In the genomic region with DNA sequence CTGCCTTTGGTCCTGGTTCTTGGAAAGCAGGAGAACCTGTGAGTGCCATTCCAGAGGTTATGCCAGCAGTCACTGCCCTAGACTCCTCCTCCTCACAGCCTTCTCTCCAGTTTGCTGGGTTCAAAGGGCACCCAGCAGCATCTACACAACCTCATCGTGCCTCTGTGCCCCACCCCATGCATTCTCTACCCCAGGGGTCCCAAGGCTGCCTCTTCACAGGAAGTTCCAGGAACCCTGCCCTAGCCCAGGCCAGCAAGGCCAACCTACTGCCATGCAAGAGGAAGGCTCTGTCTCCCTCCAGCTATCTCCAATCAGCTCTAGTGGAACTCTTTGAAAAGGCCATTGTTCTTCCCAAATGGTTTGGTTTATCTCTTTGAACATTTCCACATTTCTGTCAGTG, we compare ENCODE assay signal across 28 cellular contexts.
"Had no signal": no experiment of that assay in that cellular context is flagged by ENCODE, and none has a peak within 500 bp of the region (broad histone marks: within the 10 kb centered on the region; RNA-seq: fewer than 3 reads in every experiment).

No MANE protein-coding gene starts in this region.

- H3K9ac ChIP-seq: parathyroid adenoma had no signal

- H3K4me1 Mint-ChIP-seq: activated CD4-positive, alpha-beta T cell treated with anti-CD3 and anti-CD28 coated beads, Interleukin-2, amount 10 ng/mL, durations not matched to agents 7 days and 5 days; activated CD8-positive, alpha-beta memory T cell treated with anti-CD3 and anti-CD28 coated beads, Interleukin-2, amount 10 ng/mL, durations not matched to agents 7 days and 5 days; stimulated activated memory B cell treated with anti-CD40 and anti-IgM and Interleukin-4, amounts not matched to agents 10 μg/mL and 1 μg/mL and 100 μg/mL, for 72 hours had no signal

- ATAC-seq: activated CD8-positive, alpha-beta memory T cell treated with anti-CD3 and anti-CD28 coated beads, Interleukin-2, amount 10 ng/mL, durations not matched to agents 7 days and 5 days; activated CD8-positive, alpha-beta T cell treated with anti-CD3 and anti-CD28 coated beads for 36 hours; body of pancreas; gastrocnemius medialis; heart left ventricle; natural killer cell; sciatic nerve; stimulated activated memory B cell treated with anti-CD40 and anti-IgM and Interleukin-4, amounts not matched to agents 10 μg/mL and 1 μg/mL and 100 μg/mL, for 72 hours had no signal

- H3K36me3 Mint-ChIP-seq: activated CD8-positive, alpha-beta memory T cell treated with anti-CD3 and anti-CD28 coated beads, Interleukin-2, amount 10 ng/mL, durations not matched to agents 7 days and 5 days; mesothelial cell of epicardium; natural killer cell; stimulated activated memory B cell treated with anti-CD40 and anti-IgM and Interleukin-4, amounts not matched to agents 10 μg/mL and 1 μg/mL and 100 μg/mL, for 72 hours had no signal

- H3K4me3 Mint-ChIP-seq: activated CD4-positive, alpha-beta T cell treated with anti-CD3 and anti-CD28 coated beads, Interleukin-2, amount 10 ng/mL, durations not matched to agents 7 days and 5 days; activated CD8-positive, alpha-beta memory T cell treated with anti-CD3 and anti-CD28 coated beads, Interleukin-2, amount 10 ng/mL, durations not matched to agents 7 days and 5 days; activated CD8-positive, alpha-beta T cell treated with anti-CD3 and anti-CD28 coated beads for 36 hours; mesothelial cell of epicardium; natural killer cell; stimulated activated memory B cell treated with anti-CD40 and anti-IgM and Interleukin-4, amounts not matched to agents 10 μg/mL and 1 μg/mL and 100 μg/mL, for 72 hours; T-helper 2 cell treated with Interferon-gamma antibody and Interleukin-4, amounts not matched to agents 5 μg/mL and 100 μg/mL, for 36 hours had no signal

- DNase-seq: activated CD4-positive, alpha-beta T cell treated with anti-CD3 and anti-CD28 coated beads, Interleukin-2, amount 10 ng/mL, durations not matched to agents 7 days and 5 days; activated CD4-positive, CD25-positive, alpha-beta regulatory T cell treated with anti-CD3 and anti-CD28 coated beads, Interleukin-2, amount 50 U/mL, for 72 hours; activated CD8-positive, alpha-beta memory T cell treated with anti-CD3 and anti-CD28 coated beads, Interleukin-2, amount 10 ng/mL, durations not matched to agents 7 days and 5 days; activated CD8-positive, alpha-beta T cell treated with anti-CD3 and anti-CD28 coated beads for 36 hours; activated gamma-delta T cell; activated naive CD4-positive, alpha-beta T cell treated with anti-CD3 and anti-CD28 coated beads, Interleukin-2, amount 50 U/mL, for 16 hours; activated T-cell treated with anti-CD3 and anti-CD28 coated beads for 4 hours; anterior cingulate cortex; body of pancreas; caudate nucleus; dermis blood vessel endothelial cell; effector memory CD4-positive, alpha-beta T cell; gastrocnemius medialis; heart left ventricle; natural killer cell; stimulated activated CD4-positive, alpha-beta T cell treated with anti-CD3 and anti-CD28 coated beads, Interleukin-15, amount 100 ng/mL, for 24 hours; stomach; transverse colon; uterus; WERI-Rb-1 had no signal

- H3K27ac Mint-ChIP-seq: activated CD4-positive, alpha-beta T cell treated with anti-CD3 and anti-CD28 coated beads, Interleukin-2, amount 10 ng/mL, durations not matched to agents 7 days and 5 days; activated CD8-positive, alpha-beta memory T cell treated with anti-CD3 and anti-CD28 coated beads, Interleukin-2, amount 10 ng/mL, durations not matched to agents 7 days and 5 days; activated CD8-positive, alpha-beta T cell treated with anti-CD3 and anti-CD28 coated beads for 36 hours; natural killer cell; stimulated activated memory B cell treated with anti-CD40 and anti-IgM and Interleukin-4, amounts not matched to agents 10 μg/mL and 1 μg/mL and 100 μg/mL, for 72 hours; T-helper 2 cell treated with Interferon-gamma antibody and Interleukin-4, amounts not matched to agents 5 μg/mL and 100 μg/mL, for 36 hours had no signal

- H3K9me3 Mint-ChIP-seq: activated CD4-positive, alpha-beta T cell treated with anti-CD3 and anti-CD28 coated beads, Interleukin-2, amount 10 ng/mL, durations not matched to agents 7 days and 5 days; activated CD8-positive, alpha-beta T cell treated with anti-CD3 and anti-CD28 coated beads for 36 hours; mesothelial cell of epicardium; natural killer cell; stimulated activated memory B cell treated with anti-CD40 and anti-IgM and Interleukin-4, amounts not matched to agents 10 μg/mL and 1 μg/mL and 100 μg/mL, for 72 hours; T-helper 2 cell treated with Interferon-gamma antibody and Interleukin-4, amounts not matched to agents 5 μg/mL and 100 μg/mL, for 36 hours had no signal

- H3K27ac ChIP-seq: body of pancreas, esophagus muscularis mucosa, gastrocnemius medialis, heart left ventricle, parathyroid adenoma, stomach, transverse colon, uterus, WERI-Rb-1 had no signal

- H2AFZ ChIP-seq: parathyroid adenoma had no signal

- H3K4me1 ChIP-seq: esophagus muscularis mucosa, gastrocnemius medialis, heart left ventricle, parathyroid adenoma, transverse colon, uterus had no signal

- H3K9me3 ChIP-seq: body of pancreas, esophagus muscularis mucosa, gastrocnemius medialis, heart left ventricle, stomach, transverse colon, uterus had no signal

- H3K79me2 ChIP-seq: parathyroid adenoma had no signal

- H3K4me2 ChIP-seq: smooth muscle cell had no signal

- H3K4me3 ChIP-seq: body of pancreas, esophagus muscularis mucosa, gastrocnemius medialis, heart left ventricle, lung, smooth muscle cell, stomach, transverse colon, uterus had no signal

- H3K27me3 ChIP-seq: body of pancreas, esophagus muscularis mucosa, gastrocnemius medialis, transverse colon, uterus had no signal

- H3K36me3 ChIP-seq: esophagus muscularis mucosa, gastrocnemius medialis, heart left ventricle, stomach, transverse colon, uterus, WERI-Rb-1 had no signal
